ENCODE assay signal across 19 cellular contexts in genomic region chr12:43208221-43208620, GRCh38.
DNase-seq lines count a peak whose midpoint lies in the region; ATAC-seq, FAIRE-seq and TF ChIP-seq lines count a peak whose summit lies in the region.
"Had no signal": no experiment of that assay in that cellular context is flagged by ENCODE, and none has a peak within 500 bp of the region (broad histone marks: within the 10 kb centered on the region; RNA-seq: fewer than 3 reads in every experiment).

No MANE protein-coding gene starts in this region.

- TF ChIP-seq CTCF in fibroblast of the aortic adventitia (IDR thresholded peaks at IDR 0.05; ENCODE audit: insufficient read depth, low read length) (no peak), osteoblast (IDR thresholded peaks at IDR 0.05; ENCODE audit: extremely low read depth, low read depth, low read length) (no peak)

- no peak overlapping the region for H3K9ac ChIP-seq in adipocyte (ENCODE audit: low read length)
- H3K9ac ChIP-seq: KMS-11 had no signal

- H3K27me3 ChIP-seq in ACC112 (ENCODE audit: insufficient read depth, low read length) (no peaks in the 10 kb centered on the region), adipocyte (replicated peaks; ENCODE audit: control insufficient read depth, insufficient read depth, low read length) (no peaks in the 10 kb centered on the region), osteoblast (ENCODE audit: insufficient read depth, low read length) (no peaks in the 10 kb centered on the region)

- H3K4me3 ChIP-seq in ACC112 (ENCODE audit: low read depth, low read length) (no peak overlapping the region), adipocyte (ENCODE audit: low read length) (peak overlapping the region; percentile 14), fibroblast of the aortic adventitia (ENCODE audit: low read depth, low read length) (no peak overlapping the region), osteoblast (ENCODE audit: insufficient read depth, low read length) (no peak overlapping the region)
- H3K4me3 ChIP-seq: GM23338, PC-9 had no signal

- no peak overlapping the region for H2AFZ ChIP-seq in ACC112 (ENCODE audit: low read length, unreplicated experiment)
- H2AFZ ChIP-seq in osteoblast (ENCODE audit: low read length) = peak overlapping the region; percentile 12
- H2AFZ ChIP-seq: GM23338, PC-9 had no signal

- H3K79me2 ChIP-seq in ACC112 (ENCODE audit: control insufficient read depth, insufficient read depth, low read length, unreplicated experiment) (no peaks in the 10 kb centered on the region), osteoblast (ENCODE audit: insufficient read depth, low read length) (no peaks in the 10 kb centered on the region)

- TF ChIP-seq POLR2A in GM12891 (IDR thresholded peaks at IDR 0.05; ENCODE audit: low read depth, low read length) = no peak

- H3K4me1 ChIP-seq in ACC112 (ENCODE audit: control insufficient read depth, insufficient read depth, low read length, unreplicated experiment) = peaks cover 36% of the 10 kb centered on the region
- H3K4me1 ChIP-seq in adipocyte (ENCODE audit: control insufficient read depth, insufficient read depth, low read length) = peaks cover 11% of the 10 kb centered on the region
- peaks cover 56% of the 10 kb centered on the region for H3K4me1 ChIP-seq in osteoblast (ENCODE audit: insufficient read depth, low read length)
- H3K4me1 ChIP-seq: Caco-2 had no signal

- H3K4me2 ChIP-seq in osteoblast (ENCODE audit: insufficient read depth, low read length) = peak overlapping the region; percentile 43
- H3K4me2 ChIP-seq: GM23338, KMS-11, PC-9 had no signal

- no peak for ATAC-seq in HG03520 (IDR thresholded peaks at IDR 0.05; ENCODE audit: unreplicated experiment)
- ATAC-seq in HG02610 (IDR thresholded peaks at IDR 0.05; ENCODE audit: unreplicated experiment) = no peak
- no peak for ATAC-seq in GM21526 (IDR thresholded peaks at IDR 0.05; ENCODE audit: low FRiP score, unreplicated experiment)
- ATAC-seq: GM23338 had no signal

- H3K9me3 ChIP-seq in adipocyte (ENCODE audit: control insufficient read depth, low read length) (no peaks in the 10 kb centered on the region), osteoblast (ENCODE audit: low read depth, low read length) (no peaks in the 10 kb centered on the region)
- H3K9me3 ChIP-seq: Caco-2 had no signal

- no peaks in the 10 kb centered on the region for H3K36me3 ChIP-seq in ACC112 (ENCODE audit: insufficient read depth, low read length)
- no peaks in the 10 kb centered on the region for H3K36me3 ChIP-seq in adipocyte (ENCODE audit: control insufficient read depth, insufficient read depth, low read length, severe bottlenecking)
- no peaks in the 10 kb centered on the region for H3K36me3 ChIP-seq in osteoblast (ENCODE audit: insufficient read depth, low read length)

- no peaks in the 10 kb centered on the region for H4K20me1 ChIP-seq in osteoblast (ENCODE audit: insufficient read depth, low read length)

- no peak for DNase-seq in adipocyte (ENCODE audit: low read depth)
- peak; percentile 45 for DNase-seq in fibroblast of the aortic adventitia (ENCODE audit: low read depth)
- DNase-seq in osteoblast (ENCODE audit: insufficient read length, low spot score, missing footprints) = peak; percentile 43
- DNase-seq in GM12891 (ENCODE audit: insufficient read length, low spot score) = no peak
- DNase-seq: Caco-2, GF-D8, HCEC 1CT, NCI-H1436, NCI-H1930, NCI-H526, PC-9 had no signal

- no peak for FAIRE-seq in GM12891 (lab: Jason Lieb, UNC)

- peak overlapping the region; percentile 56 for H3K27ac ChIP-seq in ACC112 (ENCODE audit: low read depth, low read length)
- peak overlapping the region; percentile 87 for H3K27ac ChIP-seq in osteoblast (ENCODE audit: low read depth, low read length)
- H3K27ac ChIP-seq: 22Rv1, KMS-11, PC-9, RWPE1 had no signal

TF ChIP-seq in GM12891, 5 proteins besides CTCF, POLR2A, EP300 and RAD21:
- TF ChIP-seq POU2F2 (IDR thresholded peaks at IDR 0.05; ENCODE audit: low read depth, low read length) (no peak), PAX5 (IDR thresholded peaks at IDR 0.05; ENCODE audit: insufficient read depth, low read length, severe bottlenecking) (no peak), TAF1 (IDR thresholded peaks at IDR 0.05; ENCODE audit: low read depth, low read length) (no peak), SPI1 (IDR thresholded peaks at IDR 0.05; ENCODE audit: low read depth, low read length) (no peak), POLR2AphosphoS5 (IDR thresholded peaks at IDR 0.05; ENCODE audit: low read depth, low read length) (no peak)
TF ChIP-seq in GM12891: peak in this region for 0.

Comparison
In these comparisons a context has a peak if more than half of its experiments do, and no peak if none do; other contexts are left out.
1. DNase-seq: peak in fibroblast of the aortic adventitia (single experiment) and osteoblast (single experiment); none in adipocyte (single experiment) and GM12891 (single experiment).